ENCODE assay signal across 10 cellular contexts in the genomic region with DNA sequence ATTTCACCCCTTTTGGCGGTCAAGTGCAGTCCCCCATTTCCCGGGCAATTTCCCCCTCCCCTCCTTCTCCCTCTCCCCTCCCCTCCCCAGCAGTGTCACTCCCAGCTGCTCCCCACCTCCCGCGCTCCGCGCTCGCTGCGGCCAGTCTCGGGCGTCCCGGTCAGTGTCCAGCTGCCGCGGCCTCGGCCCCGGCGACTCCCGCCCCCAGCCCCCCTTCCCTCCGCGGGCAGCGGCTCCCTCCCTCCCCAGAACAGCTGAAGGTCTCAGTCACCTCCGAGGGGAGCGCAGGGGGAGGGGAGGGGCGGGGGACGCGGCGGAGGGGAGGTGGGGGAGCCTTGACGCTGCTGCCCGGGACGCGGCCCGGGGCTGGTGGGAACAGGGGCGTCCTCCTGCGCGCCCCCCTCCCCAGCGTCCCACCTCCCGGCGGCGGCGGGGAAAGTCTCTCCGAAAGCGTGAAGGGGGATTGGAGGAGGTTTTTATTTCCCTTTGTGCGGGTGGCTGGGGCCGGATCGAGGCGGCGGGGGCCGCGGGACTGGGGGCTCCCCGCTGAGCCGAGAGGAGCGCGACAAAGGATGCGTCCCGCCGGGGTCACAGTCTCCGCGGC. TPM values are rescaled to one million over a fixed set of nuclear protein-coding genes. Genes with fewer than 3 reads are reported as not detected.
DNase-seq lines count a peak whose midpoint lies in the region; ATAC-seq and TF ChIP-seq lines count a peak whose summit lies in the region.
"Had no signal": no experiment of that assay in that cellular context is flagged by ENCODE, and none has a peak within 500 bp of the region (broad histone marks: within the 10 kb centered on the region; RNA-seq: fewer than 3 reads in every experiment).

A gene with protein sequence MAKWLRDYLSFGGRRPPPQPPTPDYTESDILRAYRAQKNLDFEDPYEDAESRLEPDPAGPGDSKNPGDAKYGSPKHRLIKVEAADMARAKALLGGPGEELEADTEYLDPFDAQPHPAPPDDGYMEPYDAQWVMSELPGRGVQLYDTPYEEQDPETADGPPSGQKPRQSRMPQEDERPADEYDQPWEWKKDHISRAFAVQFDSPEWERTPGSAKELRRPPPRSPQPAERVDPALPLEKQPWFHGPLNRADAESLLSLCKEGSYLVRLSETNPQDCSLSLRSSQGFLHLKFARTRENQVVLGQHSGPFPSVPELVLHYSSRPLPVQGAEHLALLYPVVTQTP (plus strand): TSS at position 341 of the 604 bp plus-strand sequence. CDS start 798 bp downstream, outside the sequence.

- no peaks in the 10 kb centered on the region for H3K4me1 ChIP-seq in CD8-positive, alpha-beta memory T cell (ENCODE audit: insufficient read depth, low read length)
- H3K4me1 ChIP-seq in right atrium auricular region (peaks cover 0 to 27% of the 10 kb centered on the region in 2 donors), ovary (ENCODE audit: insufficient read depth) (peaks cover 3% of the 10 kb centered on the region), aorta (ENCODE audit: control insufficient read depth in 1 of 2, insufficient read depth in 2 of 2, low read length in 2 of 2) (no peaks in the 10 kb centered on the region)
- H3K4me1 ChIP-seq: foreskin keratinocyte had no signal

- intact Hi-C loops in ovary (cut with DNase I) (no loop called here), aorta (cut with DNase I) (no loop called here)

- no peak for TF ChIP-seq POLR2A in ovary (IDR thresholded peaks at IDR 0.05)

- H3K4me3 ChIP-seq in CD8-positive, alpha-beta memory T cell (ENCODE audit: low read length), result no peak within 1 kb of the TSS
- H3K4me3 ChIP-seq in right atrium auricular region (peak within 1 kb of the TSS; percentile 55 to 60), ovary (peak within 1 kb of the TSS; percentile 24), aorta (ENCODE audit: low read length in 2 of 2) (no peak within 1 kb of the TSS)

- TF ChIP-seq EP300 in ovary (IDR thresholded peaks at IDR 0.05), result no peak

- no peaks in the 10 kb centered on the region for H3K36me3 Mint-ChIP-seq in CD8-positive, alpha-beta memory T cell

- ATAC-seq in HG02678 (IDR thresholded peaks at IDR 0.05; ENCODE audit: unreplicated experiment), result no peak
- ATAC-seq in aorta (ENCODE audit: low FRiP score), result no peak
- ATAC-seq: foreskin keratinocyte had no signal

- CTCF ChIA-PET in CD8-positive, alpha-beta memory T cell (lab: Charles Lee), result interaction anchor here (1.3 kb wide), 1 partner anchor 11 kb away, joined by 3 read pairs; no protein-coding TSS in a partner anchor

- no peaks in the 10 kb centered on the region for H3K36me3 ChIP-seq in CD8-positive, alpha-beta memory T cell (ENCODE audit: insufficient read depth, low read length)
- H3K36me3 ChIP-seq in right atrium auricular region (no peaks in the 10 kb centered on the region), ovary (no peaks in the 10 kb centered on the region), aorta (ENCODE audit: control insufficient read depth in 1 of 2, insufficient read depth in 2 of 2, low read length in 1 of 2) (no peaks in the 10 kb centered on the region)

- POLR2A ChIA-PET in CD8-positive, alpha-beta memory T cell (lab: Charles Lee), result no interaction called here

- H3K27me3 ChIP-seq in CD8-positive, alpha-beta memory T cell (ENCODE audit: insufficient read depth, low read length, poor library complexity, severe bottlenecking), result peaks cover 7% of the 10 kb centered on the region
- H3K27me3 ChIP-seq in right atrium auricular region (peaks cover 0 to 15% of the 10 kb centered on the region in 2 donors), ovary (no peaks in the 10 kb centered on the region), aorta (ENCODE audit: control insufficient read depth in 1 of 2, insufficient read depth in 2 of 2, low read length in 1 of 2) (no peaks in the 10 kb centered on the region)

- peak within 1 kb of the TSS in 6 of 7 donors; percentile 14 to 77 (median 27) for H3K4me3 Mint-ChIP-seq in CD8-positive, alpha-beta memory T cell

- no peaks in the 10 kb centered on the region for H3K9me3 Mint-ChIP-seq in CD8-positive, alpha-beta memory T cell

- H3K9me3 ChIP-seq in CD8-positive, alpha-beta memory T cell (ENCODE audit: low read length), result no peaks in the 10 kb centered on the region
- H3K9me3 ChIP-seq in right atrium auricular region, result no peaks in the 10 kb centered on the region
- no peaks in the 10 kb centered on the region for H3K9me3 ChIP-seq in ovary
- peaks cover 2% of the 10 kb centered on the region for H3K9me3 ChIP-seq in aorta (ENCODE audit: control insufficient read depth, low read length)

- H3K27ac Mint-ChIP-seq in CD8-positive, alpha-beta memory T cell, result peak within 1 kb of the TSS in 2 of 8 donors; percentile 21 to 31

- 0 to 1% (median 0%) methylated on average over 31 to 57 of the region's 57 CpGs for WGBS in ovary, 3 donors
- WGBS in aorta, 2 donors, result 1% methylated on average over 44 to 57 of the region's 57 CpGs

- TF ChIP-seq CTCF in right atrium auricular region (IDR thresholded peaks at IDR 0.05), result no peak
- no peak for TF ChIP-seq CTCF in ovary (IDR thresholded peaks at IDR 0.05)
- no peak for TF ChIP-seq CTCF in GM20000 (IDR thresholded peaks at IDR 0.05; ENCODE audit: extremely low read depth, missing control alignments)

- H3K27me3 Mint-ChIP-seq in CD8-positive, alpha-beta memory T cell, result peaks cover 18 to 19% of the 10 kb centered on the region in 2 donors

- H3K4me1 Mint-ChIP-seq in CD8-positive, alpha-beta memory T cell, result peaks cover 0 to 6% (median 2%) of the 10 kb centered on the region in 3 donors

- no peak within 1 kb of the TSS for H3K27ac ChIP-seq in CD8-positive, alpha-beta memory T cell (ENCODE audit: low read depth, low read length)
- peak within 1 kb of the TSS; percentile 73 to 87 for H3K27ac ChIP-seq in right atrium auricular region
- no peak within 1 kb of the TSS for H3K27ac ChIP-seq in ovary
- H3K27ac ChIP-seq in aorta (ENCODE audit: low read depth in 1 of 2, low read length in 2 of 2), result no peak within 1 kb of the TSS
- H3K27ac ChIP-seq: foreskin keratinocyte had no signal

- no peak for DNase-seq in CD8-positive, alpha-beta memory T cell
- DNase-seq in NCI-H2171 treated with DMSO at 0.1 percent for 48 hours (lab: John Stamatoyannopoulos, UW) (peak; percentile 46), right atrium auricular region (ENCODE audit: low spot score) (no peak), ovary (no peak), GM20000 (ENCODE audit: low spot score) (no peak), aorta (no peak), GF-D8 (lab: John Stamatoyannopoulos, UW) (no peak)
- DNase-seq: foreskin keratinocyte, NCI-H187 treated with DMSO at 0.1 percent for 48 hours had no signal

RNA-seq across cellular contexts. Expression of the gene that starts here (rescaled TPM):
- not detected for total RNA-seq in CD8-positive, alpha-beta memory T cell
- polyA plus RNA-seq in CD8-positive, alpha-beta memory T cell, result not detected
- 10 to 100 TPM; 24.2 to 24.6 TPM for total RNA-seq in right atrium auricular region
- total RNA-seq in ovary, result under 1 TPM in 2 of 7 donors, not detected in 5; 0.24 to 0.48 TPM
- polyA plus RNA-seq in ovary, result under 1 TPM in 1 of 2 donors, not detected in 1; 0.86 TPM
- not detected for total RNA-seq in aorta
- polyA plus RNA-seq in aorta, result 1 to 10 TPM in 1 of 2 donors, not detected in 1; 1.5 TPM
- total RNA-seq: foreskin keratinocyte had no signal
- polyA plus RNA-seq: foreskin keratinocyte had no signal

Comparison
In these comparisons a context has a peak if more than half of its experiments do, and no peak if none do; other contexts are left out.
1. RNA of the gene that starts here (total RNA-seq): 24.2 to 24.6 TPM in right atrium auricular region; not detected in aorta, not detected in CD8-positive, alpha-beta memory T cell and 0.24 to 0.48 TPM in ovary; every median in the first group is over 10 times any median in the second.
2. H3K27ac ChIP-seq: peak in right atrium auricular region (2 of 2); none in CD8-positive, alpha-beta memory T cell (single experiment), ovary (0 of 2) and aorta (0 of 2).
3. H3K4me3 ChIP-seq: peak in right atrium auricular region (2 of 2) and ovary (single experiment); none in CD8-positive, alpha-beta memory T cell (single experiment) and aorta (0 of 2).